ENCODE assay signal across 8 cellular contexts in the genomic region with DNA sequence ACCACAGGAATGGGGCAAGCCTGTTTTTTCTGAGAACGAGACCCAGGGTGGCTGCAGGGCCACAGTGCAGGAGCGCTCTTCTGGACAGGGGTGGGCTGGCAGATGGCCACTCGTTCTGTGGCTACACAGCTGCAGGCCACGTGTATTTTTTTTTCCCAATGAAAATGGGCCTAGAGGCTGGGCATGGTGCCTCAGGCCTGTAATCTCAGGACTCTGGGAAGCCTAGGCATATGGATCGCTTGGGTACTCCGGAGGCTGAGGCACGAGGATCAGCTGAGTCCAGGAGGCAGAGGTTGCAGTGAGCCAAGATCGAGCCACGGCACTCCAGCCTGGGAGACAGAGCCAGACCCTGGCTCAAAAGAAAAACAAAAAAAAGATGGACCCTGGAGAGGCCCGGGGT. TPM values are rescaled to one million over a fixed set of nuclear protein-coding genes. Genes with fewer than 3 reads are reported as not detected.
DNase-seq lines count a peak whose midpoint lies in the region; ATAC-seq and TF ChIP-seq lines count a peak whose summit lies in the region.

No MANE protein-coding gene starts in this region.

- peaks cover 9% of the 10 kb centered on the region for H3K4me1 ChIP-seq in thymus (ENCODE audit: control insufficient read depth, insufficient read depth, low read length)

- no peaks in the 10 kb centered on the region for H3K9me3 Mint-ChIP-seq in activated CD4-positive, alpha-beta memory T cell treated with anti-CD3 and anti-CD28 coated beads for 36 hours
- H3K9me3 Mint-ChIP-seq in activated CD4-positive, alpha-beta memory T cell treated with anti-CD3 and anti-CD28 coated beads, Interleukin-2, amount 10 ng/mL, durations not matched to agents 7 days and 5 days = no peaks in the 10 kb centered on the region
- no peaks in the 10 kb centered on the region for H3K9me3 Mint-ChIP-seq in activated CD8-positive, alpha-beta T cell treated with anti-CD3 and anti-CD28 coated beads for 36 hours

- H3K4me3 ChIP-seq in thymus (ENCODE audit: low read length) = peak overlapping the region; percentile 29

- CTCF ChIA-PET in activated CD4-positive, alpha-beta memory T cell treated with anti-CD3 and anti-CD28 coated beads for 36 hours (lab: Charles Lee) = interaction anchor here (0.6 to 1.2 kb wide), 5 partner anchors 45 to 557 kb away, joined by 3 to 5 read pairs (median 3); a partner anchor contains a TSS
- CTCF ChIA-PET in activated CD4-positive, alpha-beta memory T cell treated with anti-CD3 and anti-CD28 coated beads, Interleukin-2, amount 10 ng/mL, durations not matched to agents 7 days and 5 days (lab: Charles Lee) = interaction anchor here (0.7 kb wide), 1 partner anchor 71 kb away, joined by 3 read pairs; no protein-coding TSS in a partner anchor
- CTCF ChIA-PET in activated CD8-positive, alpha-beta T cell treated with anti-CD3 and anti-CD28 coated beads for 36 hours (lab: Charles Lee) = interaction anchor here (1.2 to 1.8 kb wide), 3 partner anchors 43 to 47 kb away, joined by 3 to 6 read pairs (median 5); no protein-coding TSS in a partner anchor

- no peaks in the 10 kb centered on the region for H3K27me3 ChIP-seq in thymus (ENCODE audit: control insufficient read depth, insufficient read depth)

- no peak overlapping the region for H3K27ac ChIP-seq in thymus (ENCODE audit: low read depth)

- 59% methylated on average over 10 of the region's 10 CpGs for WGBS in thymus

- TF ChIP-seq CTCF in activated CD8-positive, alpha-beta T cell treated with anti-CD3 and anti-CD28 coated beads for 36 hours (IDR thresholded peaks at IDR 0.05) = no peak

- no peak for DNase-seq in activated CD4-positive, alpha-beta memory T cell treated with anti-CD3 and anti-CD28 coated beads for 36 hours
- no peak for DNase-seq in activated CD4-positive, alpha-beta memory T cell treated with anti-CD3 and anti-CD28 coated beads, Interleukin-2, amount 10 ng/mL, durations not matched to agents 7 days and 5 days
- DNase-seq in activated CD8-positive, alpha-beta T cell treated with anti-CD3 and anti-CD28 coated beads for 36 hours = no peak
- DNase-seq in iPS-NIHi11 (ENCODE audit: low spot score) (peak; percentile 7), kidney glomerular epithelial cell (lab: John Stamatoyannopoulos, UW) (no peak)

- intact Hi-C loops in activated CD4-positive, alpha-beta memory T cell treated with anti-CD3 and anti-CD28 coated beads for 36 hours (cut with micrococcal nuclease) = no loop called here
- intact Hi-C loops in activated CD8-positive, alpha-beta T cell treated with anti-CD3 and anti-CD28 coated beads for 36 hours (cut with micrococcal nuclease) = no loop called here

- POLR2A ChIA-PET in activated CD4-positive, alpha-beta memory T cell treated with anti-CD3 and anti-CD28 coated beads for 36 hours (lab: Charles Lee) = interaction anchor here (1.0 to 1.7 kb wide), 2 partner anchors 13 to 43 kb away, joined by 4 to 5 read pairs; a partner anchor contains a TSS
- POLR2A ChIA-PET in activated CD4-positive, alpha-beta memory T cell treated with anti-CD3 and anti-CD28 coated beads, Interleukin-2, amount 10 ng/mL, durations not matched to agents 7 days and 5 days (lab: Charles Lee) = interaction anchor here (1.2 to 1.4 kb wide), 3 partner anchors 13 to 29 kb away, joined by 4 to 5 read pairs (median 4); a partner anchor contains a TSS
- POLR2A ChIA-PET in activated CD8-positive, alpha-beta T cell treated with anti-CD3 and anti-CD28 coated beads for 36 hours (lab: Charles Lee) = interaction anchor here (0.7 to 1.8 kb wide), 3 partner anchors 13 to 99 kb away, joined by 3 to 8 read pairs (median 4); a partner anchor contains a TSS

- H3K4me1 Mint-ChIP-seq in activated CD4-positive, alpha-beta memory T cell treated with anti-CD3 and anti-CD28 coated beads for 36 hours (ENCODE audit: low read depth) = peaks cover 21% of the 10 kb centered on the region
- H3K4me1 Mint-ChIP-seq in activated CD4-positive, alpha-beta memory T cell treated with anti-CD3 and anti-CD28 coated beads, Interleukin-2, amount 10 ng/mL, durations not matched to agents 7 days and 5 days = peaks cover 19% of the 10 kb centered on the region
- H3K4me1 Mint-ChIP-seq in activated CD8-positive, alpha-beta T cell treated with anti-CD3 and anti-CD28 coated beads for 36 hours (ENCODE audit: low read depth) = peaks cover 14% of the 10 kb centered on the region

- H3K36me3 Mint-ChIP-seq in activated CD4-positive, alpha-beta memory T cell treated with anti-CD3 and anti-CD28 coated beads for 36 hours = peaks cover 2% of the 10 kb centered on the region
- peaks cover 6% of the 10 kb centered on the region for H3K36me3 Mint-ChIP-seq in activated CD4-positive, alpha-beta memory T cell treated with anti-CD3 and anti-CD28 coated beads, Interleukin-2, amount 10 ng/mL, durations not matched to agents 7 days and 5 days (ENCODE audit: low read depth)
- H3K36me3 Mint-ChIP-seq in activated CD8-positive, alpha-beta T cell treated with anti-CD3 and anti-CD28 coated beads for 36 hours (ENCODE audit: low read depth) = no peaks in the 10 kb centered on the region

- ATAC-seq in activated CD8-positive, alpha-beta T cell treated with anti-CD3 and anti-CD28 coated beads for 36 hours = no peak
- ATAC-seq in HG03025 (IDR thresholded peaks at IDR 0.05; ENCODE audit: low FRiP score, unreplicated experiment) (no peak), GM18861 (IDR thresholded peaks at IDR 0.05; ENCODE audit: unreplicated experiment) (no peak)

- no peaks in the 10 kb centered on the region for H3K27me3 Mint-ChIP-seq in activated CD4-positive, alpha-beta memory T cell treated with anti-CD3 and anti-CD28 coated beads for 36 hours
- H3K27me3 Mint-ChIP-seq in activated CD4-positive, alpha-beta memory T cell treated with anti-CD3 and anti-CD28 coated beads, Interleukin-2, amount 10 ng/mL, durations not matched to agents 7 days and 5 days = no peaks in the 10 kb centered on the region
- H3K27me3 Mint-ChIP-seq in activated CD8-positive, alpha-beta T cell treated with anti-CD3 and anti-CD28 coated beads for 36 hours = no peaks in the 10 kb centered on the region

- no peaks in the 10 kb centered on the region for H3K9me3 ChIP-seq in thymus (ENCODE audit: control insufficient read depth)

- peak overlapping the region; percentile 35 for H3K4me3 Mint-ChIP-seq in activated CD4-positive, alpha-beta memory T cell treated with anti-CD3 and anti-CD28 coated beads for 36 hours
- no peak overlapping the region for H3K4me3 Mint-ChIP-seq in activated CD4-positive, alpha-beta memory T cell treated with anti-CD3 and anti-CD28 coated beads, Interleukin-2, amount 10 ng/mL, durations not matched to agents 7 days and 5 days
- H3K4me3 Mint-ChIP-seq in activated CD8-positive, alpha-beta T cell treated with anti-CD3 and anti-CD28 coated beads for 36 hours = peak overlapping the region; percentile 73

- H3K27ac Mint-ChIP-seq in activated CD4-positive, alpha-beta memory T cell treated with anti-CD3 and anti-CD28 coated beads for 36 hours = no peak overlapping the region
- no peak overlapping the region for H3K27ac Mint-ChIP-seq in activated CD4-positive, alpha-beta memory T cell treated with anti-CD3 and anti-CD28 coated beads, Interleukin-2, amount 10 ng/mL, durations not matched to agents 7 days and 5 days
- H3K27ac Mint-ChIP-seq in activated CD8-positive, alpha-beta T cell treated with anti-CD3 and anti-CD28 coated beads for 36 hours = peak overlapping the region; percentile 34

- H3K36me3 ChIP-seq in thymus (ENCODE audit: control insufficient read depth, insufficient read depth) = peaks cover 62% of the 10 kb centered on the region

RNA-seq across cellular contexts. Expression of a gene that starts 6.8 kb away (rescaled TPM):
- total RNA-seq in activated CD4-positive, alpha-beta memory T cell treated with anti-CD3 and anti-CD28 coated beads for 36 hours = 10 to 100 TPM; 26.0 to 33.4 TPM
- total RNA-seq in activated CD4-positive, alpha-beta memory T cell treated with anti-CD3 and anti-CD28 coated beads, Interleukin-2, amount 10 ng/mL, durations not matched to agents 7 days and 5 days = 10 to 100 TPM; 40.0 to 43.7 TPM
- total RNA-seq in activated CD8-positive, alpha-beta T cell treated with anti-CD3 and anti-CD28 coated beads for 36 hours = 10 to 100 TPM; 32.4 to 38.1 TPM
- polyA plus RNA-seq in thymus = 21.9 TPM

RNA-seq across cellular contexts. Expression of a gene that starts 12.8 kb away (rescaled TPM):
- total RNA-seq in activated CD4-positive, alpha-beta memory T cell treated with anti-CD3 and anti-CD28 coated beads for 36 hours = 10 to 100 TPM; 14.1 to 15.0 TPM
- total RNA-seq in activated CD4-positive, alpha-beta memory T cell treated with anti-CD3 and anti-CD28 coated beads, Interleukin-2, amount 10 ng/mL, durations not matched to agents 7 days and 5 days = 10 to 100 TPM; 11.2 to 12.3 TPM
- 10 to 100 TPM; 16.4 to 17.8 TPM for total RNA-seq in activated CD8-positive, alpha-beta T cell treated with anti-CD3 and anti-CD28 coated beads for 36 hours
- polyA plus RNA-seq in thymus = 24.4 TPM

RNA-seq across cellular contexts. Expression of a gene that starts 23.1 kb away (rescaled TPM):
- not detected for total RNA-seq in activated CD4-positive, alpha-beta memory T cell treated with anti-CD3 and anti-CD28 coated beads for 36 hours
- not detected for total RNA-seq in activated CD4-positive, alpha-beta memory T cell treated with anti-CD3 and anti-CD28 coated beads, Interleukin-2, amount 10 ng/mL, durations not matched to agents 7 days and 5 days
- under 1 TPM in 1 of 2 experiments, not detected in 1; 0.29 TPM for total RNA-seq in activated CD8-positive, alpha-beta T cell treated with anti-CD3 and anti-CD28 coated beads for 36 hours
- 0.07 TPM for polyA plus RNA-seq in thymus

RNA-seq across cellular contexts. Expression of a gene that starts 36.6 kb away (rescaled TPM):
- total RNA-seq in activated CD4-positive, alpha-beta memory T cell treated with anti-CD3 and anti-CD28 coated beads for 36 hours = 1 to 10 TPM; 1.5 to 3.0 TPM
- 1 to 10 TPM; 1.6 to 2.2 TPM for total RNA-seq in activated CD4-positive, alpha-beta memory T cell treated with anti-CD3 and anti-CD28 coated beads, Interleukin-2, amount 10 ng/mL, durations not matched to agents 7 days and 5 days
- total RNA-seq in activated CD8-positive, alpha-beta T cell treated with anti-CD3 and anti-CD28 coated beads for 36 hours = 1 to 10 TPM; 1.3 to 1.4 TPM
- 14.0 TPM for polyA plus RNA-seq in thymus

RNA-seq across cellular contexts. Expression of a gene that starts 56.0 kb away (rescaled TPM):
- total RNA-seq in activated CD4-positive, alpha-beta memory T cell treated with anti-CD3 and anti-CD28 coated beads for 36 hours = 10 to 100 TPM; 19.0 to 19.1 TPM
- total RNA-seq in activated CD4-positive, alpha-beta memory T cell treated with anti-CD3 and anti-CD28 coated beads, Interleukin-2, amount 10 ng/mL, durations not matched to agents 7 days and 5 days = 10 to 100 TPM; 32.5 to 33.4 TPM
- 10 to 100 TPM; 17.3 to 19.2 TPM for total RNA-seq in activated CD8-positive, alpha-beta T cell treated with anti-CD3 and anti-CD28 coated beads for 36 hours
- polyA plus RNA-seq in thymus = 61.3 TPM
